Comparison of ENCODE assay signal across 17 cellular contexts in the genomic region with DNA sequence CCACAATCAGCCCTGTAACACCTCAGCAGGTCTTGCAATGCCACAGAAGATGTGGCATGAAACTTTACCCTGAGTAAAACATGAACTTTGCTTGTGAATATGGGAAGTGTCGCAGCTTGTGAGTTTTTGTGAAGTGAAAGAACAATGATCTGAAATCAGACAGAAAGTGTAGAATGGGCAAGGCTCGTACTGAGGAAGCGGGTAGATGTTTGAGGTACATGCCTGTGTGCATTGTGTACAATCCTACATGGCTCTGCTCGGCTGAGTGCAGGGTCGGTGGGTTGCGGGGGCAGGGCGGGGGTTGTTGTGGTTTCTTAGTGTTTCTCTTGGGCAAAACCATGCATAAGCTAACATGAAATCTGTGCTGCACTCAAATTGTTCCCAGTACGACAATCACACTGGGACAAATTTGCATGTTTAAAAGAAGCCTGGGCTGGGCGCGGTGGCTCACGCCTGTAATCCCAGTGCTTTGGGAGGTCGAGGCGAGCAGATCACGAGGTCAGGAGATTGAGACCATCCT. TPM values are rescaled to one million over a fixed set of nuclear protein-coding genes. Genes with fewer than 3 reads are reported as not detected.
DNase-seq lines count a peak whose midpoint lies in the region; TF ChIP-seq lines count a peak whose summit lies in the region.
"Had no signal": no experiment of that assay in that cellular context is flagged by ENCODE, and none has a peak within 500 bp of the region (broad histone marks: within the 10 kb centered on the region; RNA-seq: fewer than 3 reads in every experiment).

No MANE protein-coding gene starts in this region.

- H3K27me3 ChIP-seq in GM06990 (replicated peaks; ENCODE audit: control insufficient read depth, insufficient read depth, low read length) = no peaks in the 10 kb centered on the region
- H3K27me3 ChIP-seq in OCI-LY3 (ENCODE audit: low read depth, low read length) = no peaks in the 10 kb centered on the region

- H3K4me3 ChIP-seq in GM06990 (replicated peaks; ENCODE audit: low read depth, low read length) = peak overlapping the region; percentile 41
- H3K4me3 ChIP-seq in OCI-LY3 (ENCODE audit: low read length) = peak overlapping the region; percentile 22; the same call in 1 of the 2 replicates
- H3K4me3 ChIP-seq: A549, GM23338 had no signal

- H3K4me1 Mint-ChIP-seq in type B pancreatic cell (ENCODE audit: unreplicated experiment) = no peaks in the 10 kb centered on the region
- H3K4me1 Mint-ChIP-seq: GM23338 had no signal

- no peaks in the 10 kb centered on the region for H4K20me1 ChIP-seq in OCI-LY3 (ENCODE audit: insufficient read depth, low read length)

- DNase-seq in GM06990 (ENCODE audit: extremely low read depth, insufficient read length) (peak; percentile 7), mesenteric fat pad (ENCODE audit: low spot score) (peak; percentile 14), type B pancreatic cell (ENCODE audit: extremely low spot score, unreplicated experiment) (peak; percentile 25), NCI-H1417 treated with DMSO at 0.1 percent for 48 hours (lab: John Stamatoyannopoulos, UW) (no peak), amniotic stem cell (lab: John Stamatoyannopoulos, UW) (no peak), NCI-H510A (lab: John Stamatoyannopoulos, UW) (no peak)
- DNase-seq: AML-193; Caco-2; CD4-positive, alpha-beta T cell; HCEC 1CT had no signal

- peak overlapping the region; percentile 54 for H3K4me2 ChIP-seq in OCI-LY3 (ENCODE audit: low read length)
- H3K4me2 ChIP-seq: A549, GM23338 had no signal

- H3K27me3 Mint-ChIP-seq in type B pancreatic cell = no peaks in the 10 kb centered on the region
- H3K27me3 Mint-ChIP-seq: CD4-positive, alpha-beta T cell had no signal

- H3K9ac ChIP-seq in OCI-LY3 (ENCODE audit: low read length) = no peak overlapping the region

- peaks cover 18% of the 10 kb centered on the region for H3K9me3 Mint-ChIP-seq in type B pancreatic cell

- H3K9me3 ChIP-seq in OCI-LY3 (ENCODE audit: insufficient read depth, low read length) = no peaks in the 10 kb centered on the region
- H3K9me3 ChIP-seq: Caco-2 had no signal

- H3K4me1 ChIP-seq in OCI-LY3 (ENCODE audit: low read length) = peaks cover 5% of the 10 kb centered on the region
- H3K4me1 ChIP-seq: A549, Caco-2 had no signal

- no peak overlapping the region for H3K27ac Mint-ChIP-seq in type B pancreatic cell
- H3K27ac Mint-ChIP-seq: CD4-positive, alpha-beta T cell; GM23338 had no signal

- TF ChIP-seq CTCF in GM06990 (IDR thresholded peaks at IDR 0.05; ENCODE audit: insufficient read depth, low read length, poor library complexity, severe bottlenecking) (no peak), OCI-LY3 (IDR thresholded peaks at IDR 0.05; ENCODE audit: low read depth, low read length) (no peak), type B pancreatic cell (conservative IDR thresholded peaks at IDR 0.05) (no peak)

- H3K79me2 ChIP-seq in OCI-LY3 (ENCODE audit: low read length) = no peaks in the 10 kb centered on the region

- H2AFZ ChIP-seq in OCI-LY3 (ENCODE audit: low read depth, low read length) = no peak overlapping the region
- H2AFZ ChIP-seq: GM23338 had no signal

- H3K4me3 Mint-ChIP-seq in type B pancreatic cell = no peak overlapping the region
- H3K4me3 Mint-ChIP-seq: CD4-positive, alpha-beta T cell; GM23338 had no signal

- H3K36me3 Mint-ChIP-seq in type B pancreatic cell = peaks cover 6% of the 10 kb centered on the region

- no peaks in the 10 kb centered on the region for H3K36me3 ChIP-seq in GM06990 (ENCODE audit: control insufficient read depth, insufficient read depth, low read length)
- no peaks in the 10 kb centered on the region for H3K36me3 ChIP-seq in OCI-LY3 (replicated peaks; ENCODE audit: low read depth, low read length)

- H3K27ac ChIP-seq in OCI-LY3 (ENCODE audit: low read length) = peak overlapping the region; percentile 11; the same call in 1 of the 2 replicates
- H3K27ac ChIP-seq: 22Rv1, A549, C4-2B, HL-60 had no signal

RNA-seq across cellular contexts. Expression of gene NLRP13, which starts 1.1 kb away (rescaled TPM):
- total RNA-seq in mesenteric fat pad = not detected
- not detected in 2 replicates for total RNA-seq in type B pancreatic cell (ENCODE audit: low replicate concordance)
- total RNA-seq: Caco-2; CD4-positive, alpha-beta T cell; GM23338; HT1080 had no signal

RNA-seq across cellular contexts. Expression of gene NLRP8, which starts 16.6 kb away (rescaled TPM):
- total RNA-seq in mesenteric fat pad = not detected
- not detected in 2 replicates for total RNA-seq in type B pancreatic cell (ENCODE audit: low replicate concordance)
- total RNA-seq: Caco-2; CD4-positive, alpha-beta T cell; GM23338; HT1080 had no signal

RNA-seq across cellular contexts. Expression of gene NLRP5, which starts 55.5 kb away (rescaled TPM):
- total RNA-seq in mesenteric fat pad (not detected), type B pancreatic cell (ENCODE audit: low replicate concordance) (not detected in 2 replicates)
- total RNA-seq: Caco-2; CD4-positive, alpha-beta T cell; GM23338; HT1080 had no signal

Comparison
In these comparisons a context has a peak if more than half of its experiments do, and no peak if none do; other contexts are left out.
1. DNase-seq: peak in GM06990 (single experiment), mesenteric fat pad (single experiment) and type B pancreatic cell (single experiment); none in NCI-H1417 treated with DMSO at 0.1 percent for 48 hours (single experiment), amniotic stem cell (single experiment) and NCI-H510A (single experiment).